Comparison of ENCODE assay signal across 8 cellular contexts in the genomic region with DNA sequence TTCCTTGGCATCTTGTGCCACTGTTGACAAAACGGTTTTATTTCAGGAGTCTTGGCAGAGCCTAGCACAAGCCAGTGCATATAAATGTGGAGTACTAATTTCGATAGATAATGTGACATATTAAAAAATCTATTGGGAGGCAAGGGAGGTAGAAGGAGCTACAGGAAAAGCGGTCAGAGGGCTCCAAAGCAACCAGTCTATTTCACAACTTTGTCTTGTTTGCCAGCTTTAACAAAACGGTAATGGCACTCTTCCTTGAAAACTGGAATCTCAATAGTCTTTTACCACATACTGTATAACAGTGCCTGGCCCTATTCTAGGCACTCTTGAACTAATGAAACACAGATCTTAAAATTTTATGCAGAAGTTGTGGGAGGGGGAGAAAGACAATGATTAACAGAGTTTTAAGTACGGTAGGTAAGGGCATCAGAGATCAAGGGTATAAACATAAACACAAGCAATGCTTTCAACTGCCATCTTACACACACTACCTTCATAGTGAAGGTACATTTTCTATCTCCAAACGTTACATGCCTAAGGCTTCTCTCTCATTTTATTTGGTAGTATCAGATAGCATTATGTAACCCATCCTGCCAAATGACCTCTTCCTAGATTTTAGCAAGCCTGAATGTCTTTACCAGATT. TPM values are rescaled to one million over a fixed set of nuclear protein-coding genes. Genes with fewer than 3 reads are reported as not detected.
A peak's percentile ranks its signal among the peaks of the same experiment; 100 is the strongest.
DNase-seq lines count a peak whose midpoint lies in the region; ATAC-seq lines count a peak whose summit lies in the region.

No MANE protein-coding gene starts in this region.

- no peak for DNase-seq in activated T-cell treated with anti-CD3 and anti-CD28 coated beads, Interleukin-2, amount 50 U/mL, for 24 hours
- no peak for DNase-seq in activated T-cell treated with anti-CD3 and anti-CD28 coated beads, Interleukin-2, amount 50 U/mL, for 1 hour
- DNase-seq in activated T-helper 2 cell treated with anti-CD3 and anti-CD28 coated beads, Interferon-gamma antibody, Interleukin-2, Interleukin-4, amounts not matched to agents 10 μg/mL and 5 μg/mL and 100 μg/mL, durations not matched to agents 14 hours and 24 hours and 36 hours (ENCODE audit: low spot score): no peak
- no peak for DNase-seq in immature natural killer cell
- DNase-seq in anterior cingulate cortex (lab: John Stamatoyannopoulos, UW): no peak
- no peak for DNase-seq in ureter (ENCODE audit: low spot score)

- no peaks in the 10 kb centered on the region for H3K27me3 ChIP-seq in thymus (ENCODE audit: control insufficient read depth, insufficient read depth)

- H3K27me3 Mint-ChIP-seq in activated T-cell treated with anti-CD3 and anti-CD28 coated beads, Interleukin-2, amount 50 U/mL, for 24 hours: peaks cover 4% of the 10 kb centered on the region
- no peaks in the 10 kb centered on the region for H3K27me3 Mint-ChIP-seq in activated T-helper 2 cell treated with anti-CD3 and anti-CD28 coated beads, Interferon-gamma antibody, Interleukin-2, Interleukin-4, amounts not matched to agents 10 μg/mL and 5 μg/mL and 100 μg/mL, durations not matched to agents 14 hours and 24 hours and 36 hours (ENCODE audit: low read depth)
- H3K27me3 Mint-ChIP-seq in immature natural killer cell (ENCODE audit: low read depth in 3 of 3): peaks cover 5 to 11% (median 10%) of the 10 kb centered on the region in 3 donors

- ATAC-seq in HG02763 (IDR thresholded peaks at IDR 0.05; ENCODE audit: unreplicated experiment): no peak

- H3K27ac ChIP-seq in thymus (ENCODE audit: low read depth): no peak overlapping the region

- peaks cover 62% of the 10 kb centered on the region for H3K4me1 Mint-ChIP-seq in activated T-cell treated with anti-CD3 and anti-CD28 coated beads, Interleukin-2, amount 50 U/mL, for 24 hours (ENCODE audit: low read depth)
- peaks cover 51% of the 10 kb centered on the region for H3K4me1 Mint-ChIP-seq in activated T-helper 2 cell treated with anti-CD3 and anti-CD28 coated beads, Interferon-gamma antibody, Interleukin-2, Interleukin-4, amounts not matched to agents 10 μg/mL and 5 μg/mL and 100 μg/mL, durations not matched to agents 14 hours and 24 hours and 36 hours (ENCODE audit: low read depth)
- H3K4me1 Mint-ChIP-seq in immature natural killer cell: peaks cover 53 to 78% of the 10 kb centered on the region in 2 donors

- no peaks in the 10 kb centered on the region for H3K9me3 Mint-ChIP-seq in activated T-cell treated with anti-CD3 and anti-CD28 coated beads, Interleukin-2, amount 50 U/mL, for 24 hours
- H3K9me3 Mint-ChIP-seq in activated T-helper 2 cell treated with anti-CD3 and anti-CD28 coated beads, Interferon-gamma antibody, Interleukin-2, Interleukin-4, amounts not matched to agents 10 μg/mL and 5 μg/mL and 100 μg/mL, durations not matched to agents 14 hours and 24 hours and 36 hours: no peaks in the 10 kb centered on the region
- no peaks in the 10 kb centered on the region for H3K9me3 Mint-ChIP-seq in immature natural killer cell

- H3K27ac Mint-ChIP-seq in activated T-cell treated with anti-CD3 and anti-CD28 coated beads, Interleukin-2, amount 50 U/mL, for 24 hours: peak overlapping the region; percentile 100
- H3K27ac Mint-ChIP-seq in activated T-helper 2 cell treated with anti-CD3 and anti-CD28 coated beads, Interferon-gamma antibody, Interleukin-2, Interleukin-4, amounts not matched to agents 10 μg/mL and 5 μg/mL and 100 μg/mL, durations not matched to agents 14 hours and 24 hours and 36 hours: peak overlapping the region; percentile 46
- H3K27ac Mint-ChIP-seq in immature natural killer cell: peak overlapping the region; percentile 36 to 100 (median 62)

- peaks cover 81% of the 10 kb centered on the region for H3K36me3 Mint-ChIP-seq in activated T-cell treated with anti-CD3 and anti-CD28 coated beads, Interleukin-2, amount 50 U/mL, for 24 hours (ENCODE audit: low read depth)
- H3K36me3 Mint-ChIP-seq in activated T-helper 2 cell treated with anti-CD3 and anti-CD28 coated beads, Interferon-gamma antibody, Interleukin-2, Interleukin-4, amounts not matched to agents 10 μg/mL and 5 μg/mL and 100 μg/mL, durations not matched to agents 14 hours and 24 hours and 36 hours (ENCODE audit: low read depth): peaks cover 68% of the 10 kb centered on the region
- H3K36me3 Mint-ChIP-seq in immature natural killer cell: peaks cover 0 to 8% (median 4%) of the 10 kb centered on the region in 3 donors

- peaks cover 8% of the 10 kb centered on the region for H3K36me3 ChIP-seq in thymus (ENCODE audit: control insufficient read depth, insufficient read depth)

- peak overlapping the region; percentile 82 for H3K4me3 ChIP-seq in thymus (ENCODE audit: low read length)

- H3K4me3 Mint-ChIP-seq in activated T-cell treated with anti-CD3 and anti-CD28 coated beads, Interleukin-2, amount 50 U/mL, for 24 hours: peak overlapping the region; percentile 100
- H3K4me3 Mint-ChIP-seq in activated T-helper 2 cell treated with anti-CD3 and anti-CD28 coated beads, Interferon-gamma antibody, Interleukin-2, Interleukin-4, amounts not matched to agents 10 μg/mL and 5 μg/mL and 100 μg/mL, durations not matched to agents 14 hours and 24 hours and 36 hours (ENCODE audit: low read depth): peak overlapping the region; percentile 99
- H3K4me3 Mint-ChIP-seq in immature natural killer cell: peak overlapping the region; percentile 93 to 100 (median 98)

- WGBS in thymus: 29% methylated on average over 6 of the region's 6 CpGs

- intact Hi-C loops in activated T-helper 2 cell treated with anti-CD3 and anti-CD28 coated beads, Interferon-gamma antibody, Interleukin-2, Interleukin-4, amounts not matched to agents 10 μg/mL and 5 μg/mL and 100 μg/mL, durations not matched to agents 14 hours and 24 hours and 36 hours (cut with micrococcal nuclease): loop anchor here (5.0 to 10.0 kb wide), 3 partner anchors 51 to 1481 kb away; partner anchors contain the start of gene ZNF292

- H3K9me3 ChIP-seq in thymus (ENCODE audit: control insufficient read depth): no peaks in the 10 kb centered on the region

- H3K4me1 ChIP-seq in thymus (ENCODE audit: control insufficient read depth, insufficient read depth, low read length): peaks cover 15% of the 10 kb centered on the region

RNA-seq across cellular contexts. Expression of gene SYNCRIP, which starts 33.5 kb away (rescaled TPM):
- total RNA-seq in activated T-helper 2 cell treated with anti-CD3 and anti-CD28 coated beads, Interferon-gamma antibody, Interleukin-2, Interleukin-4, amounts not matched to agents 10 μg/mL and 5 μg/mL and 100 μg/mL, durations not matched to agents 14 hours and 24 hours and 36 hours: 197 TPM in 2 replicates
- polyA plus RNA-seq in immature natural killer cell: 10 to 100 TPM; 39.1 to 83.6 (median 46.8) TPM
- polyA plus RNA-seq in thymus: 50.6 TPM
- 124 TPM for total RNA-seq in ureter

Comparison
In these comparisons a context has a peak if more than half of its experiments do, and no peak if none do; other contexts are left out.
1. H3K27ac Mint-ChIP-seq: peak in every context shown above with its lines; median percentile 100 in activated T-cell treated with anti-CD3 and anti-CD28 coated beads, Interleukin-2, amount 50 U/mL, for 24 hours; 62 in immature natural killer cell; 46 in activated T-helper 2 cell treated with anti-CD3 and anti-CD28 coated beads, Interferon-gamma antibody, Interleukin-2, Interleukin-4, amounts not matched to agents 10 μg/mL and 5 μg/mL and 100 μg/mL, durations not matched to agents 14 hours and 24 hours and 36 hours.